ENCODE assay signal across 25 cellular contexts in the genomic region with DNA sequence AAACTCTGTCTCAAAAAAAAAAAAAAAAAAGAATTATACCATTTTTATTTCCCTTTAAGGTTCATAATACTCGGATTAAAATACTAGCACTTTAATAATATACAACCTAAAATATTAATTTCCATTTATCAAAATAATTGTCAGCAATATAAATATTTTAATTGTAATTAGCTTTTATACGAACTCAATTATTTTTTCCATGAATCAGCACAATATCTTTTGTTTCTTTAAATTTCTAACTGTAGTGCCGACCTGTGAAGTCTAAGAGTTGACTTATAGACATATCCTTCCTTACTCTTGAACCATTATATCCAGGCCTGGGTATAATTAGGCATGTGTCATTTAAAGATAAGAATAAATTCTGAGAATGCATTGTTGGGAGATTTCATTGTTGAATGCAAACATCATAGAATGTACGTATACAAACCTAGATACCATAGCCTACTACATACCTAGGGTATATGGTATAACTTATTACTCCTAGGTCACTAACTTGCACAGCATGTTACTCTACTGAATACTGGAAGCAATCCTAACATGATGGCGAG.
"Had no signal": no experiment of that assay in that cellular context is flagged by ENCODE, and none has a peak within 500 bp of the region (broad histone marks: within the 10 kb centered on the region; RNA-seq: fewer than 3 reads in every experiment).

No MANE protein-coding gene starts in this region.

- H3K4me3 ChIP-seq: colonic mucosa, dorsolateral prefrontal cortex, esophagus muscularis mucosa, gastroesophageal sphincter, heart left ventricle, hepatocyte, lower lobe of right lung, mucosa of descending colon had no signal

- H3K36me3 ChIP-seq: colonic mucosa, esophagus muscularis mucosa, gastroesophageal sphincter, heart left ventricle, lower lobe of right lung had no signal

- H3K9me3 ChIP-seq: colonic mucosa, esophagus muscularis mucosa, gastroesophageal sphincter, heart left ventricle, lower lobe of right lung, mucosa of descending colon had no signal

- H3K27me3 ChIP-seq: colonic mucosa, dorsolateral prefrontal cortex, esophagus muscularis mucosa, foreskin keratinocyte, gastroesophageal sphincter, heart left ventricle, hepatocyte had no signal

- H3K36me3 Mint-ChIP-seq: immature natural killer cell, mesothelial cell of epicardium, naive B cell had no signal

- DNase-seq: colonic mucosa; dermis blood vessel endothelial cell; dorsolateral prefrontal cortex; effector CD4-positive, alpha-beta T cell; effector memory CD4-positive, alpha-beta T cell; foreskin keratinocyte; heart left ventricle; hypothalamus; immature natural killer cell; islet precursor cell; kidney; kidney glomerular epithelial cell; left colon; left ventricle myocardium superior; lower lobe of right lung; mesenchymal stem cell; mucosa of descending colon; naive B cell had no signal

- H2AFZ ChIP-seq: hepatocyte had no signal

- H3K27ac Mint-ChIP-seq: immature natural killer cell, mesothelial cell of epicardium, naive B cell had no signal

- H3K9me3 Mint-ChIP-seq: mesothelial cell of epicardium, naive B cell had no signal

- H3K4me2 ChIP-seq: hepatocyte had no signal

- H3K4me1 ChIP-seq: colonic mucosa, esophagus muscularis mucosa, foreskin keratinocyte, gastroesophageal sphincter, heart left ventricle, lower lobe of right lung had no signal

- H3K79me2 ChIP-seq: hepatocyte had no signal

- H3K27ac ChIP-seq: colonic mucosa, dorsolateral prefrontal cortex, esophagus muscularis mucosa, foreskin keratinocyte, gastroesophageal sphincter, heart left ventricle, hepatocyte, lower lobe of right lung had no signal

- FAIRE-seq: endothelial cell of umbilical vein, frontal cortex, kidney had no signal

- ATAC-seq: foreskin keratinocyte, gastroesophageal sphincter, heart left ventricle, left colon, left lobe of liver, left ventricle myocardium superior, lower lobe of right lung, mucosa of descending colon had no signal
